Comparison of ENCODE assay signal across 8 cellular contexts in genomic region chr7:39952791-39953190, GRCh38. TPM values are rescaled to one million over a fixed set of nuclear protein-coding genes. Genes with fewer than 3 reads are reported as not detected.
DNase-seq lines count a peak whose midpoint lies in the region; ATAC-seq, FAIRE-seq and TF ChIP-seq lines count a peak whose summit lies in the region.

No MANE protein-coding gene starts in this region.

- peaks cover 81% of the 10 kb centered on the region for H3K79me2 ChIP-seq in OCI-LY7 (ENCODE audit: insufficient read depth, low read depth, low read length)

- peak overlapping the region; percentile 97 for H3K4me3 ChIP-seq in OCI-LY7 (ENCODE audit: low read depth, low read length, poor library complexity, severe bottlenecking)
- peak overlapping the region in 3 of 4 donors; percentile 7 to 95 (median 92) for H3K4me3 ChIP-seq in pancreas

- H3K27ac ChIP-seq in OCI-LY7 (ENCODE audit: low read depth, low read length, poor library complexity, severe bottlenecking) (peak overlapping the region; percentile 100), pancreas (peak overlapping the region in 1 of 4 donors; percentile 99)

- H3K36me3 ChIP-seq in OCI-LY7 (ENCODE audit: insufficient read depth, low read length) (peaks cover 61% of the 10 kb centered on the region), pancreas (no peaks in the 10 kb centered on the region)

- peak; percentile 13 for FAIRE-seq in pancreas (lab: Jason Lieb, UNC)

- intact Hi-C loops in OCI-LY7 (cut with micrococcal nuclease; ENCODE audit: unreplicated experiment) = loop anchor here (5.0 kb wide), 1 partner anchor 35 kb away; no protein-coding TSS in a partner anchor
- intact Hi-C loops in pancreas (cut with DNase I) = loop anchor here in 1 of 3 donors (5.0 kb wide), 2 partner anchors 40 to 100 kb away; no protein-coding TSS in a partner anchor

- no peak for ATAC-seq in pancreas
- ATAC-seq in GM21423 (IDR thresholded peaks at IDR 0.05; ENCODE audit: unreplicated experiment) = no peak
- no peak for ATAC-seq in esophagus mucosa

- POLR2A ChIA-PET in OCI-LY7 (lab: Charles Lee) = interaction anchor here (0.6 to 1.7 kb wide), 5 partner anchors 15 to 1894 kb away, joined by 3 to 7 read pairs (median 4); no protein-coding TSS in a partner anchor

- peak overlapping the region; percentile 87 for H3K4me3 Mint-ChIP-seq in endothelial cell (ENCODE audit: unreplicated experiment)

- H3K27ac Mint-ChIP-seq in endothelial cell (ENCODE audit: unreplicated experiment) = no peak overlapping the region

- H3K36me3 Mint-ChIP-seq in endothelial cell (ENCODE audit: low read depth, unreplicated experiment) = peaks cover 12% of the 10 kb centered on the region

- DNase-seq in EH (ENCODE audit: low read depth) = peak; percentile 19
- no peak for DNase-seq in OCI-LY7 (ENCODE audit: low spot score)
- no peak for DNase-seq in endothelial cell (ENCODE audit: low spot score)
- DNase-seq in pancreas = no peak
- no peak for DNase-seq in SHP77 (lab: John Stamatoyannopoulos, UW)
- no peak for DNase-seq in NCI-H345 (lab: John Stamatoyannopoulos, UW)

- no peaks in the 10 kb centered on the region for H3K9me2 ChIP-seq in OCI-LY7 (ENCODE audit: insufficient read depth, low read length)

- peaks cover 34% of the 10 kb centered on the region for H4K20me1 ChIP-seq in OCI-LY7 (ENCODE audit: insufficient read depth, low read length)

- H3K4me2 ChIP-seq in OCI-LY7 (ENCODE audit: low read length) = peak overlapping the region; percentile 92

- TF ChIP-seq CTCF in OCI-LY7 (conservative IDR thresholded peaks at IDR 0.05; ENCODE audit: low read length) (no peak), endothelial cell (IDR thresholded peaks at IDR 0.05; ENCODE audit: unreplicated experiment) (no peak), pancreas (IDR thresholded peaks at IDR 0.05) (no peak)

- H3K4me1 Mint-ChIP-seq in endothelial cell (ENCODE audit: unreplicated experiment) = peaks cover 30% of the 10 kb centered on the region

- H3K9me3 ChIP-seq in OCI-LY7 (ENCODE audit: low read length) (peaks cover 14% of the 10 kb centered on the region; the same call in 1 of the 2 replicates), pancreas (no peaks in the 10 kb centered on the region)

- TSS peak; percentile 49 for BruUV-seq in OCI-LY7 (replicated peaks; lab: Mats Ljungman, UMichigan)

- 2 to 7% methylated on average over 3 of the region's 3 CpGs for WGBS in pancreas, 2 donors

- CTCF ChIA-PET in OCI-LY7 (lab: Charles Lee; ENCODE audit: unreplicated experiment) = no interaction called here

- H3K27me3 Mint-ChIP-seq in endothelial cell (ENCODE audit: unreplicated experiment) = peaks cover 16% of the 10 kb centered on the region

- H3K9me3 Mint-ChIP-seq in endothelial cell (ENCODE audit: unreplicated experiment) = no peaks in the 10 kb centered on the region

- no peaks in the 10 kb centered on the region for H3K27me3 ChIP-seq in pancreas

- H3K4me1 ChIP-seq in OCI-LY7 (ENCODE audit: insufficient read depth, low read length, poor library complexity, severe bottlenecking) (peaks cover 49% of the 10 kb centered on the region), pancreas (peaks cover 25 to 33% (median 32%) of the 10 kb centered on the region in 3 donors)

- H2AFZ ChIP-seq in OCI-LY7 (ENCODE audit: low read length) = no peak overlapping the region

RNA-seq across cellular contexts. Expression of gene CDK13, which starts 2.7 kb away (rescaled TPM):
- 81.9 and 84.3 TPM in 2 replicates for total RNA-seq in OCI-LY7 (2014; rRNA removed; shearing (Covaris generic))
- total RNA-seq in OCI-LY7 (2022) (90.9 and 101 TPM in 2 replicates), endothelial cell (ENCODE audit: unreplicated experiment) (52.9 TPM), pancreas (10 to 100 TPM; 20.7 to 34.7 (median 23.5) TPM), esophagus mucosa (34.6 TPM)
- 10 to 100 TPM; 13.2 to 22.0 TPM for polyA plus RNA-seq in pancreas
